4 cellular contexts compared by ENCODE assay signal in the genomic region with DNA sequence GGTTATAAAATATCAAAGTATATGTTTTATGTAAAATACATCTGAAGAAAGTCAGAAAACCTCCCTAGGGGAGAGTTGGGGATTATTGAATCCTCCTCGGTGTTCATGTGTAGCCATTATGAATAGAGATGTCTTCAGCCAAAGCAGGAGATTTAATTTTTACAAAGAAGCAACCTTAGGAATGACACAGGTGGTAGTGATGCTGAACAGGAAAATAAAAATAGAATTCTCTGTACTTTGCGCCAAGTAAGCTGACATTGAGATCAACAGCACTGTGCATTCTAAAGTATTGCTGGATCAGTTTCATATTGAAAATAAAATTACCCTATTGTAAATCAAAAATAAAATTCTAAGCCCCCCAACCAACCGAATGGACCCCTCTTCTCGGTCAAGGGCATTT.
"Had no signal": no experiment of that assay in that cellular context is flagged by ENCODE, and none has a peak within 500 bp of the region (broad histone marks: within the 10 kb centered on the region; RNA-seq: fewer than 3 reads in every experiment).

No MANE protein-coding gene starts in this region.

- H3K27me3 Mint-ChIP-seq: IgD-negative memory B cell had no signal

- H3K4me1 Mint-ChIP-seq: IgD-negative memory B cell had no signal

- H3K36me3 Mint-ChIP-seq: IgD-negative memory B cell had no signal

- H3K27ac Mint-ChIP-seq: IgD-negative memory B cell had no signal

- DNase-seq: IMR-90, KBM-7, KG1 had no signal

- H3K4me3 Mint-ChIP-seq: IgD-negative memory B cell had no signal

- H3K9me3 Mint-ChIP-seq: IgD-negative memory B cell had no signal
